In the genomic region with DNA sequence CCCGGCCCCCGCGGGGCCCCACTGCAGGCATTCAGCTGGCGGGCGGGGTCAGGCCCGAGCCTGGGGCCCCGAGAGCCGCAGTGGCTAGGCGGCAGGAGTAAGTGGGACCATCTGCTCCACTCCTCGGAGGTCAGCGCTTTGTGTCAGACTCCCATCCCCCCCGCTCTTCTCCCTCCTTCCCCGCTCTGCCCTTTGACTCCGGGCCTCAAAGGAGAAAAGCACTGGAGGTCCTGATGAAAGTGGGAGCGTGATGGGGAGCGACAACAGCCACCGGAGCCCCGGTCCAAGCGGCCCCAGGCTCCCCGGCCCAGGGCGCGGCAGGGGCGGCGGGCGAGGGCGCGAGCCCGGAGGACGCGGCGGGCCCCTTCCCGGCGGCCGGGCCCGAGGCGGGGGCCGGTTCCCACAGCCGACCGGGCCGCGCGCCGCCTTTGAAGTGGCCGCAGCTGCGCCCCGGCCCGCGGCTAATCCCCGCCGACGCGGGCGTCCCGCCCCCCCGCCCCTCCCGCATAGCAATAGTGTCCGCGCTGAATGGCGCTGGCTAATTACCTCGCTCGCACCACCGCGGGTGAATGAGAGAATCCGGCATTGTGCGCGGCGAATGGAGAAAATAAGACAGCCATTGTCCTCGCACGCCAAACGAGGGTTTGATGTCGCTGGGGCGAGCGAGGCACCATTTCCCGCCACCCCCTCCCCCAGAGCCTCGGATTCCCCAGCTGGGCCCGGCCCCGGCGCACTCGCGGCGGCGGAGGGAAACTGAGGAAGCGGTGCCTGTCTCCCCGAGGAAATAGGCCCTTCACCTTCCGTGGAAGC, we compare ENCODE assay signal across 11 cellular contexts. TPM values are rescaled to one million over a fixed set of nuclear protein-coding genes. Genes with fewer than 3 reads are reported as not detected.
DNase-seq lines count a peak whose midpoint lies in the region; ATAC-seq, FAIRE-seq and TF ChIP-seq lines count a peak whose summit lies in the region.
"Had no signal": no experiment of that assay in that cellular context is flagged by ENCODE, and none has a peak within 500 bp of the region (broad histone marks: within the 10 kb centered on the region; RNA-seq: fewer than 3 reads in every experiment).

No MANE protein-coding gene starts in this region.

- no peaks in the 10 kb centered on the region for H3K36me3 Mint-ChIP-seq in activated T-cell treated with anti-CD3 and anti-CD28 coated beads, Interleukin-2, amount 50 U/mL, for 24 hours (ENCODE audit: low read depth)
- peaks cover 2% of the 10 kb centered on the region for H3K36me3 Mint-ChIP-seq in effector memory CD8-positive, alpha-beta T cell (ENCODE audit: insufficient read depth)
- peaks cover 10% of the 10 kb centered on the region for H3K36me3 Mint-ChIP-seq in type B pancreatic cell

- no peak for TF ChIP-seq CTCF in type B pancreatic cell (conservative IDR thresholded peaks at IDR 0.05)

- peak overlapping the region; percentile 56 for H3K4me3 Mint-ChIP-seq in activated T-cell treated with anti-CD3 and anti-CD28 coated beads, Interleukin-2, amount 50 U/mL, for 24 hours
- H3K4me3 Mint-ChIP-seq in effector memory CD8-positive, alpha-beta T cell, result peak overlapping the region; percentile 12 to 21
- H3K4me3 Mint-ChIP-seq in type B pancreatic cell, result peak overlapping the region; percentile 81

- TF ChIP-seq POLR2A in H54 (IDR thresholded peaks at IDR 0.05; ENCODE audit: low read depth, low read length), result no peak

- no peak for FAIRE-seq in H54 (lab: Jason Lieb, UNC)

- peaks cover 7% of the 10 kb centered on the region for H3K4me1 Mint-ChIP-seq in activated T-cell treated with anti-CD3 and anti-CD28 coated beads, Interleukin-2, amount 50 U/mL, for 24 hours (ENCODE audit: low read depth)
- peaks cover 3 to 5% of the 10 kb centered on the region in 2 donors for H3K4me1 Mint-ChIP-seq in effector memory CD8-positive, alpha-beta T cell (ENCODE audit: low read depth in 2 of 2)
- H3K4me1 Mint-ChIP-seq in type B pancreatic cell (ENCODE audit: unreplicated experiment), result peaks cover 28% of the 10 kb centered on the region

- peaks cover 71% of the 10 kb centered on the region for H3K27me3 Mint-ChIP-seq in activated T-cell treated with anti-CD3 and anti-CD28 coated beads, Interleukin-2, amount 50 U/mL, for 24 hours
- peaks cover 39 to 66% of the 10 kb centered on the region in 2 donors for H3K27me3 Mint-ChIP-seq in effector memory CD8-positive, alpha-beta T cell
- H3K27me3 Mint-ChIP-seq in type B pancreatic cell, result peaks cover 8% of the 10 kb centered on the region

- H3K9me3 Mint-ChIP-seq in activated T-cell treated with anti-CD3 and anti-CD28 coated beads, Interleukin-2, amount 50 U/mL, for 24 hours, result peaks cover 11% of the 10 kb centered on the region
- no peaks in the 10 kb centered on the region for H3K9me3 Mint-ChIP-seq in effector memory CD8-positive, alpha-beta T cell
- H3K9me3 Mint-ChIP-seq in type B pancreatic cell, result peaks cover 7% of the 10 kb centered on the region

- no peak for ATAC-seq in effector memory CD8-positive, alpha-beta T cell (replicated peaks)
- ATAC-seq in HG02840 (IDR thresholded peaks at IDR 0.05; ENCODE audit: low FRiP score, unreplicated experiment) (no peak), HG03378 (IDR thresholded peaks at IDR 0.05; ENCODE audit: unreplicated experiment) (no peak)

- DNase-seq in activated T-cell treated with anti-CD3 and anti-CD28 coated beads, Interleukin-2, amount 50 U/mL, for 24 hours, result no peak
- no peak for DNase-seq in activated T-cell treated with anti-CD3 and anti-CD28 coated beads, Interleukin-2, amount 50 U/mL, for 48 hours
- DNase-seq in effector memory CD8-positive, alpha-beta T cell, result no peak
- DNase-seq in middle frontal gyrus (ENCODE audit: extremely low spot score, low spot score) (peak; percentile 11), type B pancreatic cell (ENCODE audit: extremely low spot score, unreplicated experiment) (no peak), H54 (ENCODE audit: insufficient read length, low spot score) (no peak)
- DNase-seq: activated effector memory CD4-positive, alpha-beta T cell treated with Interleukin-2 at 50 U/mL for 16 hours; EL had no signal

- H3K27ac Mint-ChIP-seq in activated T-cell treated with anti-CD3 and anti-CD28 coated beads, Interleukin-2, amount 50 U/mL, for 24 hours, result no peak overlapping the region
- H3K27ac Mint-ChIP-seq in effector memory CD8-positive, alpha-beta T cell, result no peak overlapping the region
- H3K27ac Mint-ChIP-seq in type B pancreatic cell, result no peak overlapping the region

RNA-seq across cellular contexts. Expression of gene IGDCC3, which starts 22.4 kb away (rescaled TPM):
- 18.8 and 169 TPM in 2 replicates for total RNA-seq in type B pancreatic cell (ENCODE audit: low replicate concordance)

RNA-seq across cellular contexts. Expression of gene RNU5B-1, which starts 50.9 kb away (rescaled TPM):
- total RNA-seq in type B pancreatic cell (ENCODE audit: low replicate concordance), result 15.0 and 16.3 TPM in 2 replicates
- total RNA-seq: HT1080 had no signal

RNA-seq across cellular contexts. Expression of gene RNU5A-1, which starts 59.5 kb away (rescaled TPM):
- not detected in 2 replicates for total RNA-seq in type B pancreatic cell (ENCODE audit: low replicate concordance)
- total RNA-seq: HT1080 had no signal

Comparison
In these comparisons a context has a peak if more than half of its experiments do, and no peak if none do; other contexts are left out.
1. H3K4me3 Mint-ChIP-seq: peak in every context shown above with its lines; median percentile 81 in type B pancreatic cell; 56 in activated T-cell treated with anti-CD3 and anti-CD28 coated beads, Interleukin-2, amount 50 U/mL, for 24 hours; 16 in effector memory CD8-positive, alpha-beta T cell.